ENCODE assay signal across 8 cellular contexts in genomic region chr4:153249199-153250154, GRCh38. TPM values are rescaled to one million over a fixed set of nuclear protein-coding genes. Genes with fewer than 3 reads are reported as not detected.
DNase-seq lines count a peak whose midpoint lies in the region; ATAC-seq and TF ChIP-seq lines count a peak whose summit lies in the region.

No MANE protein-coding gene starts in this region.

- H3K4me1 ChIP-seq in ACC112 (ENCODE audit: control insufficient read depth, insufficient read depth, low read length, unreplicated experiment), result peaks cover 8% of the 10 kb centered on the region

- H3K79me2 ChIP-seq in ACC112 (ENCODE audit: control insufficient read depth, insufficient read depth, low read length, unreplicated experiment), result no peaks in the 10 kb centered on the region

- peak overlapping the region; percentile 33 for H3K27ac ChIP-seq in ACC112 (ENCODE audit: low read depth, low read length)

- peaks cover 13% of the 10 kb centered on the region for H3K4me1 Mint-ChIP-seq in chondrocyte (ENCODE audit: low read depth)

- H2AFZ ChIP-seq in ACC112 (ENCODE audit: low read length, unreplicated experiment), result peak overlapping the region; percentile 81

- peak; percentile 87 for ATAC-seq in GM18870 (IDR thresholded peaks at IDR 0.05; ENCODE audit: unreplicated experiment)
- peak; percentile 96 for ATAC-seq in HG03097 (IDR thresholded peaks at IDR 0.05; ENCODE audit: low FRiP score, unreplicated experiment)

- no peaks in the 10 kb centered on the region for H3K27me3 ChIP-seq in ACC112 (ENCODE audit: insufficient read depth, low read length)
- H3K27me3 ChIP-seq in kidney epithelial cell (ENCODE audit: control insufficient read depth, insufficient read depth, low read length), result no peaks in the 10 kb centered on the region

- H3K27me3 Mint-ChIP-seq in chondrocyte (ENCODE audit: low read depth), result no peaks in the 10 kb centered on the region

- TF ChIP-seq CTCF in chondrocyte (IDR thresholded peaks at IDR 0.05), result no peak
- no peak for TF ChIP-seq CTCF in kidney epithelial cell (IDR thresholded peaks at IDR 0.05; ENCODE audit: insufficient read depth, low read length, poor library complexity, severe bottlenecking)

- peak overlapping the region; percentile 94 for H3K27ac Mint-ChIP-seq in chondrocyte (ENCODE audit: unreplicated experiment)

- no peaks in the 10 kb centered on the region for H3K36me3 ChIP-seq in ACC112 (ENCODE audit: insufficient read depth, low read length)
- peaks cover 1% of the 10 kb centered on the region for H3K36me3 ChIP-seq in kidney epithelial cell (ENCODE audit: control insufficient read depth, insufficient read depth, low read length)

- peak overlapping the region; percentile 78 for H3K4me3 ChIP-seq in ACC112 (ENCODE audit: low read depth, low read length)
- peak overlapping the region; percentile 42 for H3K4me3 ChIP-seq in kidney epithelial cell (ENCODE audit: low read depth, low read length)

- no peaks in the 10 kb centered on the region for H3K36me3 Mint-ChIP-seq in chondrocyte (ENCODE audit: low read depth)

- DNase-seq in NCI-H2227 treated with DMSO at 0.1 percent for 48 hours (lab: John Stamatoyannopoulos, UW) (peak; percentile 81), chondrocyte (ENCODE audit: low spot score) (no peak), kidney epithelial cell (ENCODE audit: low read depth) (no peak)
- DNase-seq in activated CD4-positive, alpha-beta T cell treated with anti-CD3 and anti-CD28 coated beads for 24 hours (ENCODE audit: low read depth in 2 of 2), result peak; percentile 71 to 77
- peak; percentile 54 to 81 (median 63) for DNase-seq in stimulated activated CD4-positive, alpha-beta T cell treated with anti-CD3 and anti-CD28 coated beads, Interleukin-1b, Interleukin-23, amount 100 ng/mL, for 24 hours (ENCODE audit: low read depth in 4 of 4, low spot score in 1 of 4)

- no peaks in the 10 kb centered on the region for H3K9me3 Mint-ChIP-seq in chondrocyte (ENCODE audit: low read depth)

- H3K4me3 Mint-ChIP-seq in chondrocyte (ENCODE audit: unreplicated experiment), result peak overlapping the region; percentile 92

RNA-seq across cellular contexts. Expression of gene TRIM2, which starts 45.2 kb away (rescaled TPM):
- total RNA-seq in chondrocyte (18.2 to 25.8 TPM (median 19.1 TPM) in 3 replicates), kidney epithelial cell (80.3 and 83.2 TPM in 2 replicates)

Comparison
In these comparisons a context has a peak if more than half of its experiments do, and no peak if none do; other contexts are left out.
1. DNase-seq: peak in NCI-H2227 treated with DMSO at 0.1 percent for 48 hours (single experiment), activated CD4-positive, alpha-beta T cell treated with anti-CD3 and anti-CD28 coated beads for 24 hours (2 of 2) and stimulated activated CD4-positive, alpha-beta T cell treated with anti-CD3 and anti-CD28 coated beads, Interleukin-1b, Interleukin-23, amount 100 ng/mL, for 24 hours (4 of 4); none in chondrocyte (single experiment) and kidney epithelial cell (single experiment).